ENCODE assay signal across 1 cellular context in the genomic region with DNA sequence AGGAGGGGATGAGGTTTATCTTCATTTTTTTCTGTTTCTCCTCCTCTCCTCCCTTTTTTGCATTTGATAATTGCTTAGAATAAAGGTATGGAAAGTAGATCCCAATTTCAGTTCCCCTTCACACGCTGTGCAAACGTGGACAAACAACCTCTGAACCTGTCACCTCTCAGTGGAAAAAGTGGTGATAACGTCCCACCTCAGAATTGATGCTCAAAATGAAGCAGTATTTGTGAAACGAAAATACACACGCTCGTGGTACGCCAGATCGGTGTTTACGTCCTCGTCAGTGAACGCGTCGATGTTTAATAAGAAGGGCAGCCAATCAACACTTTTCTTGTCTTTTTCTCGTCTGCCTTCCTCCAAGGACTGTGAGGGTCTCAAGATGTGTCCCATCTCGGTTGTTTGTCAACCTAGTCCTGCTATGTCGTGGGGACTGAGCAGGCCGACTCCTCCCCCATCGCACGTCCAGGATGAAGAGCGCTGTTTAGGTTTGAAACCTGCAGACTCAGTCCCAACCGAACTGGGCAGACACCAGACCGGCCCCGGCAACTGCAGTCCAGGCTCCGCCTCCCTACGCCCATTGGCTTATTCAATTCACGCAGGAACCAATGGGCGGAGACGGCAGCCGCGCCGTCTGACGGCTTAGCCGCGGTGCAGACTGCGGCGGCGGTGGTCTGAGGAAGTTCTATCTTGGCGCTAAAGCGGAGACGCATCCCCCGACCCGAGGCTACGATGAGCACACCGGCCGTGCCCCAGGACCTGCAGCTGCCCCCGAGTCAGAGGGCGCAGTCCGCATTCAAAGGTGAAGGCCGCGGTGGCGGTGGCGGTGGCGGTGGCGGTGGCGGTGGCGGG.
TF ChIP-seq lines count a peak whose summit lies in the region.

A gene with protein sequence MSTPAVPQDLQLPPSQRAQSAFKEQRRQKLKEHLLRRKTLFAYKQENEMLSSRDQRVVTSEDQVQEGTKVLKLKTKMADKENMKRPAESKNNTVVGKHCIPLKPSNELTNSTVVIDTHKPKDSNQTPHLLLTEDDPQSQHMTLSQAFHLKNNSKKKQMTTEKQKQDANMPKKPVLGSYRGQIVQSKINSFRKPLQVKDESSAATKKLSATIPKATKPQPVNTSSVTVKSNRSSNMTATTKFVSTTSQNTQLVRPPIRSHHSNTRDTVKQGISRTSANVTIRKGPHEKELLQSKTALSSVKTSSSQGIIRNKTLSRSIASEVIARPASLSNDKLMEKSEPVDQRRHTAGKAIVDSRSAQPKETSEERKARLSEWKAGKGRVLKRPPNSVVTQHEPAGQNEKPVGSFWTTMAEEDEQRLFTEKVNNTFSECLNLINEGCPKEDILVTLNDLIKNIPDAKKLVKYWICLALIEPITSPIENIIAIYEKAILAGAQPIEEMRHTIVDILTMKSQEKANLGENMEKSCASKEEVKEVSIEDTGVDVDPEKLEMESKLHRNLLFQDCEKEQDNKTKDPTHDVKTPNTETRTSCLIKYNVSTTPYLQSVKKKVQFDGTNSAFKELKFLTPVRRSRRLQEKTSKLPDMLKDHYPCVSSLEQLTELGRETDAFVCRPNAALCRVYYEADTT (plus strand): TSS at position 654 of the 852 bp plus-strand sequence. CDS start 79 bp downstream, at position 733.

TF ChIP-seq in IMR-90, 13 proteins besides CTCF, POLR2A, EP300 and RAD21 (continued from another document):
- TF ChIP-seq, protein P1, sequence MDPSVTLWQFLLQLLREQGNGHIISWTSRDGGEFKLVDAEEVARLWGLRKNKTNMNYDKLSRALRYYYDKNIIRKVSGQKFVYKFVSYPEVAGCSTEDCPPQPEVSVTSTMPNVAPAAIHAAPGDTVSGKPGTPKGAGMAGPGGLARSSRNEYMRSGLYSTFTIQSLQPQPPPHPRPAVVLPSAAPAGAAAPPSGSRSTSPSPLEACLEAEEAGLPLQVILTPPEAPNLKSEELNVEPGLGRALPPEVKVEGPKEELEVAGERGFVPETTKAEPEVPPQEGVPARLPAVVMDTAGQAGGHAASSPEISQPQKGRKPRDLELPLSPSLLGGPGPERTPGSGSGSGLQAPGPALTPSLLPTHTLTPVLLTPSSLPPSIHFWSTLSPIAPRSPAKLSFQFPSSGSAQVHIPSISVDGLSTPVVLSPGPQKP (IDR thresholded peaks at IDR 0.05; ENCODE audit: borderline replicate concordance, low read depth, low read length), result no peak
- TF ChIP-seq MXI1 (IDR thresholded peaks at IDR 0.05; ENCODE audit: borderline replicate concordance, low read depth, low read length), result peak; percentile 77; the same call in 1 of the 2 replicates
- peak; percentile 50; the same call in 1 of the 2 replicates for TF ChIP-seq FOS (IDR thresholded peaks at IDR 0.05; ENCODE audit: low read depth, low read length)
